ENCODE assay signal across 9 cellular contexts in genomic region chr5:142686210-142686734, GRCh38. TPM values are rescaled to one million over a fixed set of nuclear protein-coding genes. Genes with fewer than 3 reads are reported as not detected.
DNase-seq lines count a peak whose midpoint lies in the region; ATAC-seq, FAIRE-seq and TF ChIP-seq lines count a peak whose summit lies in the region.
"Had no signal": no experiment of that assay in that cellular context is flagged by ENCODE, and none has a peak within 500 bp of the region (broad histone marks: within the 10 kb centered on the region; RNA-seq: fewer than 3 reads in every experiment).

No MANE protein-coding gene starts in this region.

- no CpG with 5 or more reads among the region's 11 CpGs for WGBS in IMR-90 (ENCODE audit: extremely low coverage in 2 of 2, insufficient read length in 1 of 2), 2 experiments

- H3K9me1 ChIP-seq in IMR-90 (ENCODE audit: insufficient read depth, low read length) = peaks cover 9% of the 10 kb centered on the region; the same call in 1 of the 2 replicates
- H3K9me1 ChIP-seq in keratinocyte (ENCODE audit: control insufficient read depth, extremely low read depth, insufficient read depth, low read length) = peaks cover 3% of the 10 kb centered on the region

- peak; percentile 40 for DNase-seq in IMR-90
- peak in 9 of 61 donors; percentile 33 to 68 (median 61) for DNase-seq in caudate nucleus (lab: John Stamatoyannopoulos, UW)
- no peak for DNase-seq in keratinocyte (ENCODE audit: low read depth, low spot score)
- DNase-seq in gastrocnemius medialis = no peak
- no peak for DNase-seq in AG20443 (ENCODE audit: low spot score)

- TF ChIP-seq POLR2A in IMR-90 (IDR thresholded peaks at IDR 0.05; ENCODE audit: low read depth, low read length) = no peak
- no peak for TF ChIP-seq POLR2A in gastrocnemius medialis (IDR thresholded peaks at IDR 0.05)

- H4K5ac ChIP-seq in IMR-90 (ENCODE audit: low read depth, low read length) = no peak overlapping the region

- TF ChIP-seq CTCF in IMR-90 (conservative IDR thresholded peaks at IDR 0.05; ENCODE audit: low read depth, low read length) (no peak), keratinocyte (optimal IDR thresholded peaks at IDR 0.05 in 1 of 3, IDR thresholded peaks at IDR 0.05 in 1 of 3, conservative IDR thresholded peaks at IDR 0.05 in 1 of 3; ENCODE audit: extremely low read depth in 1 of 3, insufficient read depth in 2 of 3, low read length in 3 of 3) (no peak), gastrocnemius medialis (IDR thresholded peaks at IDR 0.05 in 4 of 5, conservative IDR thresholded peaks at IDR 0.05 in 1 of 5) (no peak)

- H3K9me3 ChIP-seq in IMR-90 (ENCODE audit: control insufficient read depth, insufficient read depth, low read length) (no peaks in the 10 kb centered on the region), keratinocyte (ENCODE audit: control insufficient read depth, low read depth, low read length) (no peaks in the 10 kb centered on the region), gastrocnemius medialis (no peaks in the 10 kb centered on the region)

- TF ChIP-seq RAD21 in IMR-90 (IDR thresholded peaks at IDR 0.05; ENCODE audit: low read length) = no peak

- no peak overlapping the region for H2BK15ac ChIP-seq in IMR-90 (ENCODE audit: low read depth, low read length)

- peak; percentile 10; the same call in 1 of the 2 replicates for ATAC-seq in IMR-90 (ENCODE audit: low read depth)
- ATAC-seq in gastrocnemius medialis = no peak
- no peak for ATAC-seq in GM18498 (IDR thresholded peaks at IDR 0.05; ENCODE audit: unreplicated experiment)
- no peak for ATAC-seq in GM21526 (IDR thresholded peaks at IDR 0.05; ENCODE audit: low FRiP score, unreplicated experiment)
- ATAC-seq in GM18858 (IDR thresholded peaks at IDR 0.05; ENCODE audit: unreplicated experiment) = no peak
- ATAC-seq: WTC11 had no signal

- POLR2A ChIA-PET in IMR-90 (lab: Charles Lee; ENCODE audit: unreplicated experiment) = no interaction called here

- H3K27ac ChIP-seq in IMR-90 (ENCODE audit: insufficient read depth, low read length) (no peak overlapping the region), caudate nucleus (ENCODE audit: low read depth, low read length) (peak overlapping the region; percentile 88), keratinocyte (ENCODE audit: control insufficient read depth, insufficient read depth, low read length) (peak overlapping the region; percentile 67), gastrocnemius medialis (peak overlapping the region in 3 of 4 donors; percentile 16 to 27 (median 22))

- H3K9ac ChIP-seq in IMR-90 (ENCODE audit: low read depth, low read length) = no peak overlapping the region
- peak overlapping the region; percentile 67 for H3K9ac ChIP-seq in keratinocyte (ENCODE audit: control insufficient read depth, extremely low read depth, insufficient read depth, low read length)

- 0 out of 2 replicates have a peak overlapping the region, but pooled peaks have one; percentile 5 for H3K14ac ChIP-seq in IMR-90 (replicated peaks; ENCODE audit: low read depth, low read length)

- CTCF ChIA-PET in IMR-90 (lab: Yijun Ruan, JAX) = interaction anchor here (0.6 to 2.0 kb wide), 3 partner anchors 12 to 31 kb away, joined by 3 to 10 read pairs (median 7); no protein-coding TSS in a partner anchor

- H4K20me1 ChIP-seq in IMR-90 (ENCODE audit: insufficient read depth, low read length) (no peaks in the 10 kb centered on the region), keratinocyte (ENCODE audit: control insufficient read depth, extremely low read depth, insufficient read depth, low read length) (no peaks in the 10 kb centered on the region)

- H2AK9ac ChIP-seq in IMR-90 (replicated peaks; ENCODE audit: low read depth, low read length, poor library complexity) = no peak overlapping the region

- no peaks in the 10 kb centered on the region for H3K36me3 ChIP-seq in IMR-90 (ENCODE audit: control insufficient read depth, insufficient read depth, low read length)
- no peaks in the 10 kb centered on the region for H3K36me3 ChIP-seq in keratinocyte (ENCODE audit: control insufficient read depth in 2 of 2, extremely low read depth in 1 of 2, insufficient read depth in 2 of 2, low read length in 2 of 2)
- no peaks in the 10 kb centered on the region for H3K36me3 ChIP-seq in gastrocnemius medialis

- H2AK5ac ChIP-seq in IMR-90 (ENCODE audit: low read depth, low read length) = peak overlapping the region; percentile 59; the same call in 1 of the 2 replicates

- H2BK5ac ChIP-seq in IMR-90 (ENCODE audit: low read depth, low read length, poor library complexity, severe bottlenecking) = no peak overlapping the region

- H3K4me3 ChIP-seq in IMR-90 (ENCODE audit: insufficient read depth, low read depth, low read length) = no peak overlapping the region
- H3K4me3 ChIP-seq in keratinocyte (ENCODE audit: control insufficient read depth in 2 of 3, extremely low read depth in 1 of 3, insufficient read depth in 2 of 3, low read depth in 1 of 3, low read length in 3 of 3) = peak overlapping the region in 1 of 3 experiments; percentile 12
- H3K4me3 ChIP-seq in gastrocnemius medialis = no peak overlapping the region

- BruUV-seq in IMR-90 (replicated peaks; lab: Mats Ljungman, UMichigan) = no TSS peak

- dilution Hi-C loops in IMR-90 (cut with HindIII; ENCODE audit: low sequenced_read_pairs, unreplicated experiment) = no loop called here
- dilution Hi-C loops in keratinocyte (cut with MboI; ENCODE audit: extremely low pct_ligation_motif_present, low sequenced_read_pairs) = no loop called here

- no peaks in the 10 kb centered on the region for H3K79me1 ChIP-seq in IMR-90 (ENCODE audit: low read depth in 1 of 2, low read length in 2 of 2)

- intact Hi-C loops in IMR-90 (cut with micrococcal nuclease) = no loop called here
- intact Hi-C loops in gastrocnemius medialis (cut with DNase I; ENCODE audit: low total_unique reads) = no loop called here

- no peak overlapping the region for H3K56ac ChIP-seq in IMR-90 (ENCODE audit: extremely low read depth, insufficient read depth, low read length)

- no peak overlapping the region for H2BK20ac ChIP-seq in IMR-90 (ENCODE audit: low read depth, low read length)

- H3K4me1 ChIP-seq in IMR-90 (ENCODE audit: control insufficient read depth, insufficient read depth, low read length) (peaks cover 21% of the 10 kb centered on the region), keratinocyte (ENCODE audit: control insufficient read depth, extremely low read depth, insufficient read depth, low read length) (peaks cover 41% of the 10 kb centered on the region), gastrocnemius medialis (peaks cover 7 to 9% of the 10 kb centered on the region in 2 donors)

- H2AFZ ChIP-seq in IMR-90 (replicated peaks; ENCODE audit: low read length, poor library complexity) (peak overlapping the region; percentile 65), keratinocyte (ENCODE audit: control insufficient read depth, low read length) (no peak overlapping the region)

- in situ Hi-C loops in IMR-90 (cut with MboI; ENCODE audit: low sequenced_read_pairs) = no loop called here
- in situ Hi-C loops in gastrocnemius medialis (cut with MboI; ENCODE audit: low sequenced_read_pairs in 4 of 4) = loop anchor here in 1 of 4 donors (25.0 kb wide), 1 partner anchor 524 kb away; no protein-coding TSS in a partner anchor

- no peaks in the 10 kb centered on the region for H3K79me2 ChIP-seq in keratinocyte (ENCODE audit: control insufficient read depth, insufficient read depth, low read length)

- H3K18ac ChIP-seq in IMR-90 (ENCODE audit: low read depth, low read length) = no peak overlapping the region

- H3K27me3 ChIP-seq in IMR-90 (ENCODE audit: control insufficient read depth, insufficient read depth, low read length) (no peaks in the 10 kb centered on the region), keratinocyte (ENCODE audit: control insufficient read depth, extremely low read depth, insufficient read depth, low read length) (no peaks in the 10 kb centered on the region), gastrocnemius medialis (no peaks in the 10 kb centered on the region)

- peak overlapping the region; percentile 10; the same call in 1 of the 2 replicates for H3K4ac ChIP-seq in IMR-90 (ENCODE audit: low read depth, low read length)

- no peak overlapping the region for H4K8ac ChIP-seq in IMR-90 (ENCODE audit: low read depth in 2 of 2, low read length in 2 of 2)

- H3K4me2 ChIP-seq in IMR-90 (ENCODE audit: low read depth, low read length) (no peak overlapping the region), keratinocyte (ENCODE audit: control insufficient read depth, extremely low read depth, insufficient read depth, low read depth, low read length) (peak overlapping the region; percentile 39)

- H2BK120ac ChIP-seq in IMR-90 (ENCODE audit: low read depth, low read length) = no peak overlapping the region

- H3K23ac ChIP-seq in IMR-90 (ENCODE audit: low read depth, low read length) = no peak overlapping the region

- no peak overlapping the region for H4K91ac ChIP-seq in IMR-90 (ENCODE audit: insufficient read depth, low read depth, low read length)

- no peak for FAIRE-seq in keratinocyte (lab: Jason Lieb, UNC)

TF ChIP-seq in IMR-90, 13 proteins besides CTCF, POLR2A, EP300 and RAD21 (continues in another document):
- TF ChIP-seq CEBPB (IDR thresholded peaks at IDR 0.05; ENCODE audit: low read depth, low read length) = no peak
- TF ChIP-seq MAZ (IDR thresholded peaks at IDR 0.05; ENCODE audit: borderline replicate concordance, low read depth, low read length) = no peak
- no peak for TF ChIP-seq MXI1 (IDR thresholded peaks at IDR 0.05; ENCODE audit: borderline replicate concordance, low read depth, low read length)
- TF ChIP-seq NFE2L2 (IDR thresholded peaks at IDR 0.05; ENCODE audit: low read depth, low read length) = no peak
- TF ChIP-seq CHD1 (IDR thresholded peaks at IDR 0.05; ENCODE audit: low read depth, low read length) = no peak
- TF ChIP-seq SMC3 (IDR thresholded peaks at IDR 0.05; ENCODE audit: low read depth, low read length) = no peak

RNA-seq across cellular contexts. Expression of gene FGF1, which starts 0.4 kb away (rescaled TPM):
- total RNA-seq in IMR-90 (2012; rRNA removed) (7.7 and 8.1 TPM in 2 replicates), gastrocnemius medialis (1 to 10 TPM in 2 of 4 donors, under 1 TPM in 2; 0.41 to 2.1 (median 1.2) TPM)
- polyA plus RNA-seq in IMR-90 (2012; rRNA removed) (7.6 and 8.5 TPM in 2 replicates), keratinocyte (1.0 to 2.4 TPM (median 1.8 TPM) in 3 replicates)
- polyA plus RNA-seq in IMR-90 (2012; cell fraction: cytosol; rRNA removed) = 2.3 and 3.6 TPM in 2 replicates
- polyA plus RNA-seq in IMR-90 (2012; cell fraction: nucleus; rRNA removed; ENCODE audit: low replicate concordance) = 0.82 and 5.7 TPM in 2 replicates
- polyA plus RNA-seq in keratinocyte (2011; ENCODE audit: low read depth) = not detected
- 0.55 and 0.56 TPM in 2 replicates for polyA plus RNA-seq in keratinocyte (2011; cell fraction: cytosol; rRNA removed)
- polyA plus RNA-seq in keratinocyte (2011; cell fraction: nucleus; rRNA removed) = 0.33 and 0.43 TPM in 2 replicates
- polyA plus RNA-seq in keratinocyte (2012; ENCODE audit: low replicate concordance) = 0.10 and 2.3 TPM in 2 replicates
- 0.66 to 1.8 TPM (median 0.96 TPM) in 3 replicates for polyA minus RNA-seq in keratinocyte
- not detected for polyA minus RNA-seq in keratinocyte (2011; cell fraction: cytosol; rRNA and poly(A)+ RNA removed)
- 0.11 and 2.6 TPM in 2 replicates for polyA minus RNA-seq in keratinocyte (2011; cell fraction: nucleus; rRNA and poly(A)+ RNA removed)
